ENCODE assay signal across 41 cellular contexts in genomic region chr6:168330403-168330802, GRCh38. TPM values are rescaled to one million over a fixed set of nuclear protein-coding genes. Genes with fewer than 3 reads are reported as not detected.
"Had no signal": no experiment of that assay in that cellular context is flagged by ENCODE, and none has a peak within 500 bp of the region (broad histone marks: within the 10 kb centered on the region; RNA-seq: fewer than 3 reads in every experiment).

No MANE protein-coding gene starts in this region.

- H3K4me3 Mint-ChIP-seq: activated naive CD4-positive, alpha-beta T cell treated with anti-CD3 and anti-CD28 coated beads for 36 hours; activated naive CD4-positive, alpha-beta T cell treated with anti-CD3 and anti-CD28 coated beads, Interleukin-2, amount 10 ng/mL, durations not matched to agents 7 days and 5 days; activated naive CD4-positive, alpha-beta T cell treated with anti-CD3 and anti-CD28 coated beads, Interleukin-2, amount 50 U/mL, for 24 hours; activated naive CD8-positive, alpha-beta T cell; activated naive CD8-positive, alpha-beta T cell treated with anti-CD3 and anti-CD28 coated beads for 36 hours; activated naive CD8-positive, alpha-beta T cell treated with anti-CD3 and anti-CD28 coated beads, Interleukin-2, amount 10 ng/mL, durations not matched to agents 7 days and 5 days; activated naive CD8-positive, alpha-beta T cell treated with anti-CD3 and anti-CD28 coated beads, Interleukin-2, amount 50 U/mL, for 24 hours; activated T-cell treated with anti-CD3 and anti-CD28 coated beads, Interleukin-2, amount 50 U/mL, for 24 hours; activated T-cell treated with anti-CD3 and anti-CD28 coated beads, Interleukin-2, amount 50 U/mL, for 4 hours; activated T-cell treated with anti-CD3 and anti-CD28 coated beads, Interleukin-2, amount 50 U/mL, for 72 hours; activated T-helper 1 cell treated with anti-CD3 and anti-CD28 coated beads, Interleukin-12 subunit alpha, Interleukin-12 subunit beta, Interleukin-2, Interleukin-4 antibody, amounts not matched to agents 30 ng/mL and 10 ng/mL and 1 ng/mL, durations not matched to agents 14 hours and 24 hours and 36 hours; activated T-helper 17 cell treated with anti-CD3 and anti-CD28 coated beads, Interleukin-2, amount 50 U/mL, for 72 hours; brain; central memory CD8-positive, alpha-beta T cell had no signal

- H3K27me3 ChIP-seq: ascending aorta, body of pancreas, brain microvascular endothelial cell, breast epithelium had no signal

- H3K27ac Mint-ChIP-seq: activated naive CD4-positive, alpha-beta T cell treated with anti-CD3 and anti-CD28 coated beads for 36 hours; activated naive CD4-positive, alpha-beta T cell treated with anti-CD3 and anti-CD28 coated beads, Interleukin-2, amount 10 ng/mL, durations not matched to agents 7 days and 5 days; activated naive CD4-positive, alpha-beta T cell treated with anti-CD3 and anti-CD28 coated beads, Interleukin-2, amount 50 U/mL, for 24 hours; activated naive CD4-positive, alpha-beta T cell treated with anti-CD3 and anti-CD28 coated beads, Interleukin-2, amount 50 U/mL, for 72 hours; activated naive CD8-positive, alpha-beta T cell; activated naive CD8-positive, alpha-beta T cell treated with anti-CD3 and anti-CD28 coated beads for 36 hours; activated naive CD8-positive, alpha-beta T cell treated with anti-CD3 and anti-CD28 coated beads, Interleukin-2, amount 10 ng/mL, durations not matched to agents 7 days and 5 days; activated naive CD8-positive, alpha-beta T cell treated with anti-CD3 and anti-CD28 coated beads, Interleukin-2, amount 50 U/mL, for 24 hours; activated T-cell treated with anti-CD3 and anti-CD28 coated beads, Interleukin-2, amount 50 U/mL, for 24 hours; activated T-cell treated with anti-CD3 and anti-CD28 coated beads, Interleukin-2, amount 50 U/mL, for 72 hours; activated T-helper 1 cell treated with anti-CD3 and anti-CD28 coated beads, Interleukin-12 subunit alpha, Interleukin-12 subunit beta, Interleukin-2, Interleukin-4 antibody, amounts not matched to agents 30 ng/mL and 10 ng/mL and 1 ng/mL, durations not matched to agents 14 hours and 24 hours and 36 hours; activated T-helper 17 cell treated with anti-CD3 and anti-CD28 coated beads, Interleukin-2, amount 50 U/mL, for 72 hours; activated T-helper 2 cell treated with anti-CD3 and anti-CD28 coated beads, Interferon-gamma antibody, Interleukin-2, Interleukin-4, amounts not matched to agents 10 μg/mL and 5 μg/mL and 100 μg/mL, durations not matched to agents 14 hours and 24 hours and 36 hours; brain had no signal

- H3K4me3 ChIP-seq: adrenal gland, ascending aorta, body of pancreas, breast epithelium, cardiac muscle cell had no signal

- H3K36me3 Mint-ChIP-seq: activated naive CD4-positive, alpha-beta T cell treated with anti-CD3 and anti-CD28 coated beads, Interleukin-2, amount 10 ng/mL, durations not matched to agents 7 days and 5 days; activated naive CD4-positive, alpha-beta T cell treated with anti-CD3 and anti-CD28 coated beads, Interleukin-2, amount 50 U/mL, for 24 hours; activated naive CD8-positive, alpha-beta T cell; activated naive CD8-positive, alpha-beta T cell treated with anti-CD3 and anti-CD28 coated beads for 36 hours; activated naive CD8-positive, alpha-beta T cell treated with anti-CD3 and anti-CD28 coated beads, Interleukin-2, amount 10 ng/mL, durations not matched to agents 7 days and 5 days; brain had no signal

- ATAC-seq: activated naive CD4-positive, alpha-beta T cell treated with anti-CD3 and anti-CD28 coated beads, Interleukin-2, amount 50 U/mL, for 72 hours; activated naive CD8-positive, alpha-beta T cell treated with anti-CD3 and anti-CD28 coated beads, Interleukin-2, amount 50 U/mL, for 24 hours; activated T-cell treated with anti-CD3 and anti-CD28 coated beads, Interleukin-2, amount 50 U/mL, for 4 hours; activated T-cell treated with anti-CD3 and anti-CD28 coated beads, Interleukin-2, amount 50 U/mL, for 72 hours; activated T-helper 17 cell treated with anti-CD3 and anti-CD28 coated beads, Interleukin-2, amount 50 U/mL, for 72 hours; body of pancreas had no signal

- H3K9me3 ChIP-seq: adrenal gland, ascending aorta, body of pancreas, breast epithelium had no signal

- FAIRE-seq: astrocyte, bronchial epithelial cell had no signal

- H3K4me1 Mint-ChIP-seq: activated naive CD4-positive, alpha-beta T cell treated with anti-CD3 and anti-CD28 coated beads, Interleukin-2, amount 10 ng/mL, durations not matched to agents 7 days and 5 days; activated naive CD4-positive, alpha-beta T cell treated with anti-CD3 and anti-CD28 coated beads, Interleukin-2, amount 50 U/mL, for 24 hours; activated naive CD8-positive, alpha-beta T cell treated with anti-CD3 and anti-CD28 coated beads for 36 hours; activated naive CD8-positive, alpha-beta T cell treated with anti-CD3 and anti-CD28 coated beads, Interleukin-2, amount 10 ng/mL, durations not matched to agents 7 days and 5 days; activated naive CD8-positive, alpha-beta T cell treated with anti-CD3 and anti-CD28 coated beads, Interleukin-2, amount 50 U/mL, for 24 hours; activated T-helper 17 cell treated with anti-CD3 and anti-CD28 coated beads, Interleukin-2, amount 50 U/mL, for 72 hours; central memory CD8-positive, alpha-beta T cell had no signal

- H3K27ac ChIP-seq: adrenal gland, ascending aorta, body of pancreas, brain microvascular endothelial cell, breast epithelium, cardiac muscle cell had no signal

- DNase-seq: activated effector memory CD4-positive, alpha-beta T cell treated with anti-CD3 and anti-CD28 coated beads, Interleukin-2, amount 50 U/mL, for 16 hours; activated effector memory CD4-positive, alpha-beta T cell treated with Interleukin-2 at 50 U/mL for 16 hours; activated gamma-delta T cell; activated gamma-delta T cell treated with Interleukin-2 at 50 U/mL for 16 hours; activated naive CD4-positive, alpha-beta T cell; activated naive CD4-positive, alpha-beta T cell treated with anti-CD3 and anti-CD28 coated beads for 36 hours; activated naive CD4-positive, alpha-beta T cell treated with anti-CD3 and anti-CD28 coated beads, Interleukin-2, amount 10 ng/mL, durations not matched to agents 7 days and 5 days; activated naive CD4-positive, alpha-beta T cell treated with anti-CD3 and anti-CD28 coated beads, Interleukin-2, amount 50 U/mL, for 16 hours; activated naive CD4-positive, alpha-beta T cell treated with Interleukin-2 at 50 U/mL for 16 hours; activated naive CD8-positive, alpha-beta T cell treated with anti-CD3 and anti-CD28 coated beads for 36 hours; activated naive CD8-positive, alpha-beta T cell treated with anti-CD3 and anti-CD28 coated beads, Interleukin-2, amount 10 ng/mL, durations not matched to agents 7 days and 5 days; activated naive CD8-positive, alpha-beta T cell treated with anti-CD3 and anti-CD28 coated beads, Interleukin-2, amount 50 U/mL, for 24 hours; activated T-cell treated with anti-CD3 and anti-CD28 coated beads for 4 hours; activated T-cell treated with anti-CD3 and anti-CD28 coated beads, Interleukin-2, amount 50 U/mL, for 1 hour; activated T-cell treated with anti-CD3 and anti-CD28 coated beads, Interleukin-2, amount 50 U/mL, for 24 hours; activated T-cell treated with anti-CD3 and anti-CD28 coated beads, Interleukin-2, amount 50 U/mL, for 4 hours; activated T-cell treated with anti-CD3 and anti-CD28 coated beads, Interleukin-2, amount 50 U/mL, for 48 hours; activated T-cell treated with anti-CD3 and anti-CD28 coated beads, Interleukin-2, amount 50 U/mL, for 72 hours; amniotic stem cell; amygdala; anterior cingulate cortex; aorta; body of pancreas; brain microvascular endothelial cell; caudate nucleus; central memory CD4-positive, alpha-beta T cell; cerebellar nuclear complex had no signal

- H3K9me3 Mint-ChIP-seq: activated naive CD4-positive, alpha-beta T cell treated with anti-CD3 and anti-CD28 coated beads for 36 hours; activated naive CD4-positive, alpha-beta T cell treated with anti-CD3 and anti-CD28 coated beads, Interleukin-2, amount 10 ng/mL, durations not matched to agents 7 days and 5 days; activated naive CD4-positive, alpha-beta T cell treated with anti-CD3 and anti-CD28 coated beads, Interleukin-2, amount 50 U/mL, for 24 hours; activated naive CD8-positive, alpha-beta T cell treated with anti-CD3 and anti-CD28 coated beads for 36 hours; activated naive CD8-positive, alpha-beta T cell treated with anti-CD3 and anti-CD28 coated beads, Interleukin-2, amount 50 U/mL, for 24 hours; activated T-cell treated with anti-CD3 and anti-CD28 coated beads, Interleukin-2, amount 50 U/mL, for 24 hours; activated T-cell treated with anti-CD3 and anti-CD28 coated beads, Interleukin-2, amount 50 U/mL, for 4 hours; activated T-helper 1 cell treated with anti-CD3 and anti-CD28 coated beads, Interleukin-12 subunit alpha, Interleukin-12 subunit beta, Interleukin-2, Interleukin-4 antibody, amounts not matched to agents 30 ng/mL and 10 ng/mL and 1 ng/mL, durations not matched to agents 14 hours and 24 hours and 36 hours; activated T-helper 17 cell treated with anti-CD3 and anti-CD28 coated beads, Interleukin-2, amount 50 U/mL, for 72 hours; activated T-helper 2 cell treated with anti-CD3 and anti-CD28 coated beads, Interferon-gamma antibody, Interleukin-2, Interleukin-4, amounts not matched to agents 10 μg/mL and 5 μg/mL and 100 μg/mL, durations not matched to agents 14 hours and 24 hours and 36 hours; central memory CD8-positive, alpha-beta T cell had no signal

- H3K4me1 ChIP-seq: adrenal gland, ascending aorta, breast epithelium had no signal

- H3K36me3 ChIP-seq: adrenal gland, ascending aorta, brain microvascular endothelial cell, breast epithelium, cardiac muscle cell had no signal

RNA-seq across cellular contexts. Expression of gene DACT2, which starts 10.8 kb away (rescaled TPM):
- total RNA-seq: activated naive CD4-positive, alpha-beta T cell treated with anti-CD3 and anti-CD28 coated beads for 36 hours; activated naive CD4-positive, alpha-beta T cell treated with anti-CD3 and anti-CD28 coated beads, Interleukin-2, amount 50 U/mL, for 72 hours; activated naive CD8-positive, alpha-beta T cell treated with anti-CD3 and anti-CD28 coated beads for 36 hours; activated naive CD8-positive, alpha-beta T cell treated with anti-CD3 and anti-CD28 coated beads, Interleukin-2, amount 10 ng/mL, durations not matched to agents 7 days and 5 days; activated T-cell treated with anti-CD3 and anti-CD28 coated beads, Interleukin-2, amount 50 U/mL, for 4 hours; ascending aorta had no signal
